8 cellular contexts compared by ENCODE assay signal in genomic region chr7:114930829-114931655, GRCh38. TPM values are rescaled to one million over a fixed set of nuclear protein-coding genes. Genes with fewer than 3 reads are reported as not detected.
DNase-seq lines count a peak whose midpoint lies in the region; FAIRE-seq and TF ChIP-seq lines count a peak whose summit lies in the region.

No MANE protein-coding gene starts in this region.

- DNase-seq in GM12891 (ENCODE audit: insufficient read length, low spot score) (no peak), HCEC 1CT (peak; percentile 48), MV-4-11 (lab: John Stamatoyannopoulos, UW) (peak; percentile 81), immature natural killer cell (no peak), NCI-H2081 (lab: John Stamatoyannopoulos, UW) (no peak), DMS79 (lab: John Stamatoyannopoulos, UW) (no peak), lower leg skin (ENCODE audit: low spot score in 2 of 2) (no peak), NCI-H345 treated with DMSO at 0.1 percent for 48 hours (lab: John Stamatoyannopoulos, UW; ENCODE audit: unreplicated experiment) (no peak)

- no peaks in the 10 kb centered on the region for H3K36me3 Mint-ChIP-seq in immature natural killer cell

- peak; percentile 38 for FAIRE-seq in GM12891 (lab: Jason Lieb, UNC)

- 63 to 74% methylated on average over 6 of the region's 6 CpGs for WGBS in lower leg skin, 2 donors

- H3K27me3 Mint-ChIP-seq in immature natural killer cell (ENCODE audit: low read depth in 3 of 3): no peaks in the 10 kb centered on the region

- TF ChIP-seq POLR2A in GM12891 (IDR thresholded peaks at IDR 0.05; ENCODE audit: low read depth, low read length): no peak
- no peak for TF ChIP-seq POLR2A in lower leg skin (IDR thresholded peaks at IDR 0.05)

- peak overlapping the region in 3 of 5 donors; percentile 51 to 79 (median 63) for H3K4me3 Mint-ChIP-seq in immature natural killer cell

- no peak for TF ChIP-seq CTCF in lower leg skin (IDR thresholded peaks at IDR 0.05)

- peak overlapping the region; percentile 47 to 85 (median 72) for H3K27ac Mint-ChIP-seq in immature natural killer cell

- no peak overlapping the region for H3K4me3 ChIP-seq in lower leg skin (ENCODE audit: low read depth, poor library complexity, severe bottlenecking)

- no peaks in the 10 kb centered on the region for H3K9me3 Mint-ChIP-seq in immature natural killer cell

- intact Hi-C loops in lower leg skin (cut with DNase I; ENCODE audit: low total_unique reads): no loop called here

- peaks cover 6 to 11% of the 10 kb centered on the region in 2 donors for H3K4me1 Mint-ChIP-seq in immature natural killer cell

TF ChIP-seq in GM12891, 5 proteins besides CTCF, POLR2A, EP300 and RAD21:
- TF ChIP-seq PAX5 (IDR thresholded peaks at IDR 0.05; ENCODE audit: insufficient read depth, low read length, severe bottlenecking): no peak
- no peak for TF ChIP-seq POLR2AphosphoS5 (IDR thresholded peaks at IDR 0.05; ENCODE audit: low read depth, low read length)
- TF ChIP-seq TAF1 (IDR thresholded peaks at IDR 0.05; ENCODE audit: low read depth, low read length): no peak
- no peak for TF ChIP-seq POU2F2 (IDR thresholded peaks at IDR 0.05; ENCODE audit: low read depth, low read length)
- TF ChIP-seq SPI1 (IDR thresholded peaks at IDR 0.05; ENCODE audit: low read depth, low read length): no peak

RNA-seq across cellular contexts. Expression of gene MDFIC, which starts 9.1 kb away (rescaled TPM):
- polyA plus RNA-seq in GM12891 (2012; ENCODE audit: low read depth, missing spikeins): 46.9 TPM
- polyA plus RNA-seq in immature natural killer cell: 10 to 100 TPM; 20.3 to 40.5 (median 26.8) TPM
- 10 to 100 TPM; 27.0 to 58.5 (median 38.9) TPM for total RNA-seq in lower leg skin

Comparison
In these comparisons a context has a peak if more than half of its experiments do, and no peak if none do; other contexts are left out.
1. DNase-seq: peak in HCEC 1CT (single experiment) and MV-4-11 (single experiment); none in GM12891 (single experiment), immature natural killer cell (0 of 3), NCI-H2081 (0 of 2), DMS79 (single experiment), lower leg skin (0 of 2) and NCI-H345 treated with DMSO at 0.1 percent for 48 hours (single experiment).